In the genomic region with DNA sequence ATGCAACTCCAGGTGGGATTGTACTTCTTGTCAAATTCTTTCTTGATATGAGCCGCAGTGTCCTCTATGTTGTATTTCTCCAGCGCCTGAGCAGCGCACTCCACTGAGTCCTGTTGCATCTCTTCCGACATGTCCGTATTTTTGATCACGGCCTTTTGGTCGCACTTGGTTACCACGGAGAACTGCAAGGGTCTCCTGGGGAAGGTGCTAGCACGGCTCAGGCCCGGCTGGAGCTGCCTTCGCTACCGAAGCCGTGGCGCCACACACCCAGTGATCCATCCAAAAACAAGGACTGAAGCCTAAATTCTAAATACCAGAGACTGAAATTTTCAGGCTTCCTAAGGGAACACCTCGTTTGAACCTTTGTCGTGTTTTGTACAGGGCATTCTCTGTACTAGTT, we compare ENCODE assay signal across 8 cellular contexts.
"Had no signal": no experiment of that assay in that cellular context is flagged by ENCODE, and none has a peak within 500 bp of the region (broad histone marks: within the 10 kb centered on the region; RNA-seq: fewer than 3 reads in every experiment).

No MANE protein-coding gene starts in this region.

- ATAC-seq: GM12878 had no signal

- H3K4me3 ChIP-seq: GM12878 had no signal

- FAIRE-seq: G401.6, GM12878, GM12891, GM12892, GM18507, GM19239 had no signal

- DNase-seq: GDM1, GF-D8 had no signal
